Comparison of ENCODE assay signal across 18 cellular contexts in genomic region chr19:48274938-48275337, GRCh38. TPM values are rescaled to one million over a fixed set of nuclear protein-coding genes. Genes with fewer than 3 reads are reported as not detected.
DNase-seq lines count a peak whose midpoint lies in the region; ATAC-seq, FAIRE-seq and TF ChIP-seq lines count a peak whose summit lies in the region.
"Had no signal": no experiment of that assay in that cellular context is flagged by ENCODE, and none has a peak within 500 bp of the region (broad histone marks: within the 10 kb centered on the region; RNA-seq: fewer than 3 reads in every experiment).

No MANE protein-coding gene starts in this region.

- H2AFZ ChIP-seq in IMR-90 (replicated peaks; ENCODE audit: low read length, poor library complexity), result no peak overlapping the region
- no peak overlapping the region for H2AFZ ChIP-seq in astrocyte (ENCODE audit: low read depth, low read length)

- no peak for TF ChIP-seq RAD21 in IMR-90 (IDR thresholded peaks at IDR 0.05; ENCODE audit: low read length)

- no peaks in the 10 kb centered on the region for H4K20me1 ChIP-seq in BLaER1
- no peaks in the 10 kb centered on the region for H4K20me1 ChIP-seq in IMR-90 (ENCODE audit: insufficient read depth, low read length)
- no peaks in the 10 kb centered on the region for H4K20me1 ChIP-seq in astrocyte (ENCODE audit: insufficient read depth, low read length)

- H2BK15ac ChIP-seq in IMR-90 (ENCODE audit: low read depth, low read length), result no peak overlapping the region; the same call in 2 of the 3 replicates

- WGBS in IMR-90 (ENCODE audit: extremely low coverage in 2 of 2, insufficient read length in 1 of 2), 2 experiments, result no CpG with 5 or more reads among the region's 6 CpGs
- 82 to 86% methylated on average over 6 of the region's 6 CpGs for WGBS in tibial nerve, 2 donors
- WGBS in psoas muscle, 3 donors, result 72 to 79% (median 78%) methylated on average over 6 of the region's 6 CpGs

- no peak overlapping the region for H4K5ac ChIP-seq in IMR-90 (ENCODE audit: low read depth, low read length)

- TF ChIP-seq CTCF in IMR-90 (conservative IDR thresholded peaks at IDR 0.05; ENCODE audit: low read depth, low read length), result no peak
- no peak for TF ChIP-seq CTCF in astrocyte (IDR thresholded peaks at IDR 0.05; ENCODE audit: insufficient read depth, low read depth, low read length)
- TF ChIP-seq CTCF in nephron progenitor cell (IDR thresholded peaks at IDR 0.05), result no peak
- no peak for TF ChIP-seq CTCF in tibial nerve (IDR thresholded peaks at IDR 0.05)
- TF ChIP-seq CTCF in psoas muscle (IDR thresholded peaks at IDR 0.05), result no peak

- ATAC-seq in IMR-90 (ENCODE audit: low read depth), result no peak
- no peak for ATAC-seq in GM21447 (IDR thresholded peaks at IDR 0.05; ENCODE audit: unreplicated experiment)
- ATAC-seq in psoas muscle, result no peak

- H4K8ac ChIP-seq in IMR-90 (ENCODE audit: low read depth in 2 of 2, low read length in 2 of 2), result no peak overlapping the region

- H3K23ac ChIP-seq in IMR-90 (ENCODE audit: low read depth, low read length), result no peak overlapping the region

- no peak for DNase-seq in IMR-90
- no peak for DNase-seq in astrocyte (ENCODE audit: low read depth)
- DNase-seq in nephron progenitor cell, result no peak
- DNase-seq in NCI-H510A (lab: John Stamatoyannopoulos, UW), result no peak
- DNase-seq in tibial nerve (ENCODE audit: low spot score in 2 of 2), result no peak
- DNase-seq in psoas muscle, result no peak
- DNase-seq: 8988T; AML-193; CD4-positive, alpha-beta memory T cell; DMS153; DMS79 treated with DMSO at 0.1 percent for 48 hours had no signal

- H3K4me2 ChIP-seq in BLaER1 (peak overlapping the region; percentile 82; the same call in 1 of the 2 replicates), IMR-90 (ENCODE audit: low read depth, low read length) (no peak overlapping the region), astrocyte (ENCODE audit: low read length) (no peak overlapping the region)

- H3K4me3 ChIP-seq in BLaER1 (no peak overlapping the region), IMR-90 (ENCODE audit: insufficient read depth, low read depth, low read length) (no peak overlapping the region), astrocyte (ENCODE audit: insufficient read depth, low read depth, low read length) (no peak overlapping the region), tibial nerve (no peak overlapping the region), psoas muscle (no peak overlapping the region)

- no peak overlapping the region for H2BK5ac ChIP-seq in IMR-90 (ENCODE audit: low read depth, low read length, poor library complexity, severe bottlenecking)

- intact Hi-C loops in IMR-90 (cut with micrococcal nuclease), result loop anchor here (5.0 kb wide), 1 partner anchor 312 kb away; no protein-coding TSS in a partner anchor
- intact Hi-C loops in psoas muscle (cut with DNase I), result no loop called here

- no peaks in the 10 kb centered on the region for H3K9me3 Mint-ChIP-seq in astrocyte (ENCODE audit: unreplicated experiment)
- H3K9me3 Mint-ChIP-seq in nephron progenitor cell, result peaks cover 2% of the 10 kb centered on the region
- H3K9me3 Mint-ChIP-seq: CD4-positive, alpha-beta memory T cell had no signal

- H3K4me1 ChIP-seq in BLaER1, result peaks cover 44% of the 10 kb centered on the region
- H3K4me1 ChIP-seq in IMR-90 (ENCODE audit: control insufficient read depth, insufficient read depth, low read length), result no peaks in the 10 kb centered on the region; the same call in 1 of the 2 replicates
- peaks cover 2% of the 10 kb centered on the region for H3K4me1 ChIP-seq in astrocyte (ENCODE audit: insufficient read depth, low read length)
- peaks cover 0 to 15% (median 5%) of the 10 kb centered on the region in 4 donors for H3K4me1 ChIP-seq in tibial nerve
- H3K4me1 ChIP-seq in psoas muscle, result peaks cover 9% of the 10 kb centered on the region

- no peak overlapping the region for H4K91ac ChIP-seq in IMR-90 (ENCODE audit: insufficient read depth, low read depth, low read length)

- H3K56ac ChIP-seq in IMR-90 (ENCODE audit: extremely low read depth, insufficient read depth, low read length), result no peak overlapping the region

- H3K36me3 ChIP-seq in BLaER1 (peaks cover 48% of the 10 kb centered on the region), IMR-90 (ENCODE audit: control insufficient read depth, insufficient read depth, low read length) (no peaks in the 10 kb centered on the region), astrocyte (ENCODE audit: insufficient read depth, low read length) (no peaks in the 10 kb centered on the region), tibial nerve (no peaks in the 10 kb centered on the region), psoas muscle (ENCODE audit: insufficient read depth in 1 of 2, low read depth in 1 of 2) (no peaks in the 10 kb centered on the region)

- H2AK5ac ChIP-seq in IMR-90 (ENCODE audit: low read depth, low read length), result peak overlapping the region; percentile 78; the same call in 1 of the 2 replicates

- H3K4ac ChIP-seq in IMR-90 (ENCODE audit: low read depth, low read length), result no peak overlapping the region

- H2BK20ac ChIP-seq in IMR-90 (ENCODE audit: low read depth, low read length), result 0 out of 2 replicates have a peak overlapping the region, but pooled peaks have one; percentile 24

- no peak overlapping the region for H3K14ac ChIP-seq in IMR-90 (replicated peaks; ENCODE audit: low read depth, low read length)

- BruUV-seq in IMR-90 (replicated peaks; lab: Mats Ljungman, UMichigan), result no TSS peak

- H3K9me1 ChIP-seq in IMR-90 (ENCODE audit: insufficient read depth, low read length), result no peaks in the 10 kb centered on the region

- H3K9ac ChIP-seq in BLaER1 (no peak overlapping the region), IMR-90 (ENCODE audit: low read depth, low read length) (no peak overlapping the region), astrocyte (ENCODE audit: low read length) (no peak overlapping the region)

- dilution Hi-C loops in IMR-90 (cut with HindIII; ENCODE audit: low sequenced_read_pairs, unreplicated experiment), result no loop called here

- H3K79me1 ChIP-seq in IMR-90 (ENCODE audit: low read depth in 1 of 2, low read length in 2 of 2), result no peaks in the 10 kb centered on the region; a peak in 1 of 4 replicates

- H3K27me3 Mint-ChIP-seq in astrocyte (ENCODE audit: low read depth, unreplicated experiment) (no peaks in the 10 kb centered on the region), nephron progenitor cell (ENCODE audit: low read depth, poor library complexity) (peaks cover 8% of the 10 kb centered on the region)

- no peak overlapping the region for H3K18ac ChIP-seq in IMR-90 (ENCODE audit: low read depth, low read length)

- H3K9me3 ChIP-seq in BLaER1, result no peaks in the 10 kb centered on the region
- no peaks in the 10 kb centered on the region for H3K9me3 ChIP-seq in IMR-90 (ENCODE audit: control insufficient read depth, insufficient read depth, low read length)
- no peaks in the 10 kb centered on the region for H3K9me3 ChIP-seq in astrocyte (ENCODE audit: insufficient read depth, low read depth, low read length)
- no peaks in the 10 kb centered on the region for H3K9me3 ChIP-seq in tibial nerve
- no peaks in the 10 kb centered on the region for H3K9me3 ChIP-seq in psoas muscle

- no peak overlapping the region for H2AK9ac ChIP-seq in IMR-90 (replicated peaks; ENCODE audit: low read depth, low read length, poor library complexity)

- H3K27ac Mint-ChIP-seq in astrocyte (ENCODE audit: unreplicated experiment) (peak overlapping the region; percentile 53), nephron progenitor cell (peak overlapping the region; percentile 68)
- H3K27ac Mint-ChIP-seq: CD4-positive, alpha-beta memory T cell had no signal

- no peak overlapping the region for H3K27ac ChIP-seq in BLaER1
- no peak overlapping the region for H3K27ac ChIP-seq in IMR-90 (ENCODE audit: insufficient read depth, low read length)
- no peak overlapping the region for H3K27ac ChIP-seq in astrocyte (ENCODE audit: low read depth, low read length)
- H3K27ac ChIP-seq in tibial nerve, result no peak overlapping the region
- no peak overlapping the region for H3K27ac ChIP-seq in psoas muscle
- H3K27ac ChIP-seq: C4-2B had no signal

- peaks cover 2% of the 10 kb centered on the region for H3K4me1 Mint-ChIP-seq in astrocyte (ENCODE audit: low read depth, unreplicated experiment)
- peaks cover 23% of the 10 kb centered on the region for H3K4me1 Mint-ChIP-seq in nephron progenitor cell

- H3K27me3 ChIP-seq in BLaER1 (no peaks in the 10 kb centered on the region), IMR-90 (ENCODE audit: control insufficient read depth, insufficient read depth, low read length) (no peaks in the 10 kb centered on the region), astrocyte (ENCODE audit: insufficient read depth, low read length) (no peaks in the 10 kb centered on the region), tibial nerve (peaks cover 0 to 21% of the 10 kb centered on the region in 2 donors), psoas muscle (ENCODE audit: insufficient read depth in 3 of 3, low read length in 2 of 3) (peaks cover 0 to 20% (median 5%) of the 10 kb centered on the region in 3 donors)

- TF ChIP-seq POLR2A in IMR-90 (IDR thresholded peaks at IDR 0.05; ENCODE audit: low read depth, low read length), result no peak
- no peak for TF ChIP-seq POLR2A in tibial nerve (IDR thresholded peaks at IDR 0.05)

- CTCF ChIA-PET in IMR-90 (lab: Yijun Ruan, JAX), result no interaction called here

- TF ChIP-seq EP300 in tibial nerve (IDR thresholded peaks at IDR 0.05), result no peak

- FAIRE-seq in astrocyte (lab: Jason Lieb, UNC), result no peak
- FAIRE-seq: D721Med, G401.6, GM12891, H1 had no signal

- H3K36me3 Mint-ChIP-seq in astrocyte (ENCODE audit: low read depth, unreplicated experiment), result peaks cover 4% of the 10 kb centered on the region
- peaks cover 36% of the 10 kb centered on the region for H3K36me3 Mint-ChIP-seq in nephron progenitor cell (ENCODE audit: low read depth)
- H3K36me3 Mint-ChIP-seq: CD4-positive, alpha-beta memory T cell had no signal

- in situ Hi-C loops in IMR-90 (cut with MboI; ENCODE audit: low sequenced_read_pairs), result no loop called here

- POLR2A ChIA-PET in IMR-90 (lab: Charles Lee; ENCODE audit: unreplicated experiment), result no interaction called here

- H3K79me2 ChIP-seq in astrocyte (ENCODE audit: insufficient read depth, low read length), result no peaks in the 10 kb centered on the region

- no peak overlapping the region for H2BK120ac ChIP-seq in IMR-90 (ENCODE audit: low read depth, low read length)

- no peak overlapping the region for H3K4me3 Mint-ChIP-seq in astrocyte (ENCODE audit: unreplicated experiment)
- no peak overlapping the region for H3K4me3 Mint-ChIP-seq in nephron progenitor cell

RNA-seq across cellular contexts. Expression of gene ZNF114, which starts 5.1 kb away (rescaled TPM):
- total RNA-seq in IMR-90 (2012; rRNA removed) (0.56 and 1.6 TPM in 2 replicates), astrocyte (7.6 and 19.6 TPM in 2 replicates), tibial nerve (under 1 TPM in 1 of 4 donors, not detected in 3; 0.21 TPM), psoas muscle (under 1 TPM in 1 of 4 donors, not detected in 3; 0.20 TPM)
- polyA plus RNA-seq in IMR-90 (2012; rRNA removed) (0.20 and 0.24 TPM in 2 replicates), psoas muscle (under 1 TPM; 0.04 to 0.13 (median 0.05) TPM)
- 0.08 and 0.13 TPM in 2 replicates for polyA plus RNA-seq in IMR-90 (2012; cell fraction: cytosol; rRNA removed)
- polyA plus RNA-seq in IMR-90 (2012; cell fraction: nucleus; rRNA removed; ENCODE audit: low replicate concordance), result 0.03 and 0.17 TPM in 2 replicates
- polyA plus RNA-seq: CD4-positive, alpha-beta memory T cell had no signal

RNA-seq across cellular contexts. Expression of gene CARD8, which starts 19.2 kb away (rescaled TPM):
- total RNA-seq in IMR-90 (2012; rRNA removed), result 11.3 and 12.5 TPM in 2 replicates
- 11.8 and 15.5 TPM in 2 replicates for polyA plus RNA-seq in IMR-90 (2012; rRNA removed)
- polyA plus RNA-seq in IMR-90 (2012; cell fraction: cytosol; rRNA removed), result 5.4 and 7.6 TPM in 2 replicates
- polyA plus RNA-seq in IMR-90 (2012; cell fraction: nucleus; rRNA removed; ENCODE audit: low replicate concordance), result 16.4 and 42.6 TPM in 2 replicates
- total RNA-seq in astrocyte, result 22.9 and 26.3 TPM in 2 replicates
- 10 to 100 TPM; 33.7 to 54.0 (median 38.8) TPM for total RNA-seq in tibial nerve
- 10 to 100 TPM; 21.8 to 36.2 (median 31.2) TPM for total RNA-seq in psoas muscle
- 10 to 100 TPM; 15.7 to 26.0 (median 21.2) TPM for polyA plus RNA-seq in psoas muscle

RNA-seq across cellular contexts. Expression of gene EMP3, which starts 50.4 kb away (rescaled TPM):
- total RNA-seq in IMR-90 (2012; rRNA removed) (128 and 147 TPM in 2 replicates), astrocyte (199 and 217 TPM in 2 replicates), tibial nerve (10 to 100 TPM; 22.2 to 52.5 (median 33.3) TPM), psoas muscle (10 to 100 TPM in 3 of 4 donors, 1 to 10 TPM in 1; 8.9 to 15.2 (median 14.1) TPM)
- polyA plus RNA-seq in IMR-90 (2012; rRNA removed) (632 and 675 TPM in 2 replicates), psoas muscle (10 to 100 TPM in 2 of 3 donors, 1 to 10 TPM in 1; 8.9 to 13.7 (median 13.6) TPM)
- polyA plus RNA-seq in IMR-90 (2012; cell fraction: cytosol; rRNA removed), result 223 and 627 TPM in 2 replicates
- 136 and 285 TPM in 2 replicates for polyA plus RNA-seq in IMR-90 (2012; cell fraction: nucleus; rRNA removed; ENCODE audit: low replicate concordance)
